In genomic region chr5:180216646-180217171, GRCh38 we compare ENCODE assay signal across 20 cellular contexts. TPM values are rescaled to one million over a fixed set of nuclear protein-coding genes. Genes with fewer than 3 reads are reported as not detected.
DNase-seq lines count a peak whose midpoint lies in the region; ATAC-seq and TF ChIP-seq lines count a peak whose summit lies in the region.
"Had no signal": no experiment of that assay in that cellular context is flagged by ENCODE, and none has a peak within 500 bp of the region (broad histone marks: within the 10 kb centered on the region; RNA-seq: fewer than 3 reads in every experiment).

No MANE protein-coding gene starts in this region.

- H3K36me3 ChIP-seq in right atrium auricular region = no peaks in the 10 kb centered on the region
- H3K36me3 ChIP-seq in Panc1 (ENCODE audit: control insufficient read depth, insufficient read depth, low read length) = no peaks in the 10 kb centered on the region
- no peaks in the 10 kb centered on the region for H3K36me3 ChIP-seq in upper lobe of right lung

- H3K36me3 Mint-ChIP-seq in osteocyte (ENCODE audit: unreplicated experiment) = no peaks in the 10 kb centered on the region

- CTCF ChIA-PET in Panc1 (lab: Charles Lee) = interaction anchor here (0.6 kb wide), 1 partner anchor 258 kb away, joined by 3 read pairs; no protein-coding TSS in a partner anchor

- H3K4me3 ChIP-seq in right atrium auricular region (no peak overlapping the region), Panc1 (ENCODE audit: low read depth in 2 of 2, low read length in 2 of 2) (no peak overlapping the region), upper lobe of right lung (no peak overlapping the region)
- H3K4me3 ChIP-seq: GM12878, GM23248 had no signal

- H3K9me3 ChIP-seq in right atrium auricular region (peaks cover 0 to 41% of the 10 kb centered on the region in 2 donors), Panc1 (ENCODE audit: control insufficient read depth, insufficient read depth, low read depth, low read length) (no peaks in the 10 kb centered on the region), upper lobe of right lung (peaks cover 23% of the 10 kb centered on the region)

- TF ChIP-seq CTCF in right atrium auricular region (IDR thresholded peaks at IDR 0.05) (no peak), Panc1 (IDR thresholded peaks at IDR 0.05) (no peak), osteocyte (IDR thresholded peaks at IDR 0.05) (no peak), upper lobe of right lung (IDR thresholded peaks at IDR 0.05) (no peak)

- no TSS peak for BruUV-seq in Panc1 (replicated peaks; lab: Mats Ljungman, UMichigan)

- H3K27me3 ChIP-seq in right atrium auricular region (no peaks in the 10 kb centered on the region), Panc1 (ENCODE audit: control insufficient read depth, insufficient read depth, low read length) (no peaks in the 10 kb centered on the region), upper lobe of right lung (no peaks in the 10 kb centered on the region)

- intact Hi-C loops in Right ventricle myocardium inferior (cut with DNase I) (no loop called here), Panc1 (cut with micrococcal nuclease; ENCODE audit: unreplicated experiment) (no loop called here), upper lobe of right lung (cut with DNase I) (no loop called here)

- peaks cover 32% of the 10 kb centered on the region for H3K9me3 Mint-ChIP-seq in osteocyte (ENCODE audit: unreplicated experiment)

- peaks cover 0 to 3% of the 10 kb centered on the region in 2 donors for H3K4me1 ChIP-seq in right atrium auricular region
- H3K4me1 ChIP-seq in Panc1 (ENCODE audit: control insufficient read depth, insufficient read depth, low read length) = no peaks in the 10 kb centered on the region
- no peaks in the 10 kb centered on the region for H3K4me1 ChIP-seq in upper lobe of right lung

- in situ Hi-C loops in Panc1 (cut with HindIII; ENCODE audit: low pct_unique_long_range_greater_than_20kb, low sequenced_read_pairs) = no loop called here

- no peaks in the 10 kb centered on the region for H3K27me3 Mint-ChIP-seq in osteocyte (ENCODE audit: unreplicated experiment)

- no peak overlapping the region for H3K27ac Mint-ChIP-seq in osteocyte (ENCODE audit: unreplicated experiment)
- H3K27ac Mint-ChIP-seq: CD4-positive, alpha-beta memory T cell had no signal

- H3K4me3 Mint-ChIP-seq in osteocyte (ENCODE audit: unreplicated experiment) = no peak overlapping the region
- H3K4me3 Mint-ChIP-seq: CD4-positive, alpha-beta memory T cell had no signal

- H3K27ac ChIP-seq in right atrium auricular region = no peak overlapping the region
- H3K27ac ChIP-seq in Panc1 (ENCODE audit: low read length) = no peak overlapping the region
- no peak overlapping the region for H3K27ac ChIP-seq in upper lobe of right lung
- H3K27ac ChIP-seq: GM23248 had no signal

- DNase-seq in right atrium auricular region (ENCODE audit: low spot score) (peak; percentile 5), Right ventricle myocardium inferior (ENCODE audit: missing footprints) (no peak), Panc1 (ENCODE audit: low read depth, low spot score) (no peak), osteocyte (ENCODE audit: extremely low spot score, unreplicated experiment) (peak; percentile 67), upper lobe of right lung (peak; percentile 42), DMS 273 (lab: John Stamatoyannopoulos, UW; ENCODE audit: unreplicated experiment) (no peak)
- DNase-seq: C1 segment of cervical spinal cord; Calu3; CD4-positive, alpha-beta memory T cell; COR-L47; DMS153; DND-41; GM23248; H7; HCEC 1CT had no signal

- POLR2A ChIA-PET in Panc1 (lab: Charles Lee) = no interaction called here

- ATAC-seq in Right ventricle myocardium inferior = no peak
- 0 out of 2 replicates have a peak, but pooled peaks have one; percentile 16 for ATAC-seq in Panc1
- no peak for ATAC-seq in upper lobe of right lung
- ATAC-seq in HG02884 (IDR thresholded peaks at IDR 0.05; ENCODE audit: unreplicated experiment) = no peak
- ATAC-seq in GM21576 (IDR thresholded peaks at IDR 0.05; ENCODE audit: unreplicated experiment) = no peak
- ATAC-seq: GM12878 had no signal

- no peaks in the 10 kb centered on the region for H3K4me1 Mint-ChIP-seq in osteocyte (ENCODE audit: unreplicated experiment)
- H3K4me1 Mint-ChIP-seq: CD4-positive, alpha-beta memory T cell had no signal

RNA-seq across cellular contexts. Expression of gene RASGEF1C, which starts 7.7 kb away (rescaled TPM):
- total RNA-seq in right atrium auricular region (under 1 TPM; 0.55 to 0.67 TPM), Right ventricle myocardium inferior (0.49 TPM), Panc1 (2021; ENCODE audit: unreplicated experiment) (0.49 TPM), osteocyte (not detected in 2 replicates), upper lobe of right lung (not detected)
- 0.88 TPM for polyA plus RNA-seq in Panc1 (2012; ENCODE audit: insufficient read length)
- total RNA-seq: A673; Calu3; CD4-positive, alpha-beta memory T cell; GM12878; GM23248 had no signal
- polyA plus RNA-seq: BJ; CD4-positive, alpha-beta memory T cell; GM12878; GM23248 had no signal

Comparison
In these comparisons a context has a peak if more than half of its experiments do, and no peak if none do; other contexts are left out.
1. DNase-seq: peak in right atrium auricular region (single experiment), osteocyte (single experiment) and upper lobe of right lung (single experiment); none in Right ventricle myocardium inferior (single experiment), Panc1 (single experiment) and DMS 273 (single experiment).